In genomic region chr6:5084192-5084786, GRCh38 we compare ENCODE assay signal across 9 cellular contexts. TPM values are rescaled to one million over a fixed set of nuclear protein-coding genes. Genes with fewer than 3 reads are reported as not detected.
A peak's percentile ranks its signal among the peaks of the same experiment; 100 is the strongest.
DNase-seq lines count a peak whose midpoint lies in the region; ATAC-seq and TF ChIP-seq lines count a peak whose summit lies in the region.
"Had no signal": no experiment of that assay in that cellular context is flagged by ENCODE, and none has a peak within 500 bp of the region (broad histone marks: within the 10 kb centered on the region; RNA-seq: fewer than 3 reads in every experiment).

No MANE protein-coding gene starts in this region.

- H3K27ac ChIP-seq in naive thymus-derived CD4-positive, alpha-beta T cell (ENCODE audit: low read depth, low read length): no peak overlapping the region
- no peak overlapping the region for H3K27ac ChIP-seq in effector memory CD4-positive, alpha-beta T cell (ENCODE audit: insufficient read depth, low read length, poor library complexity, severe bottlenecking)

- ATAC-seq in naive thymus-derived CD4-positive, alpha-beta T cell: no peak

- H3K4me3 Mint-ChIP-seq in activated naive CD4-positive, alpha-beta T cell treated with anti-CD3 and anti-CD28 coated beads for 36 hours: peak overlapping the region; percentile 73
- H3K4me3 Mint-ChIP-seq in endothelial cell (ENCODE audit: unreplicated experiment): peak overlapping the region; percentile 79
- peak overlapping the region in 7 of 10 donors; percentile 5 to 88 (median 61) for H3K4me3 Mint-ChIP-seq in naive thymus-derived CD4-positive, alpha-beta T cell

- no peaks in the 10 kb centered on the region for H3K9me3 Mint-ChIP-seq in activated naive CD4-positive, alpha-beta T cell treated with anti-CD3 and anti-CD28 coated beads for 36 hours
- no peaks in the 10 kb centered on the region for H3K9me3 Mint-ChIP-seq in endothelial cell (ENCODE audit: unreplicated experiment)
- H3K9me3 Mint-ChIP-seq in naive thymus-derived CD4-positive, alpha-beta T cell: peaks cover 0 to 5% (median 0%) of the 10 kb centered on the region in 11 donors
- H3K9me3 Mint-ChIP-seq: activated naive CD4-positive, alpha-beta T cell treated with anti-CD3 and anti-CD28 coated beads, Interleukin-2, amount 50 U/mL, for 24 hours had no signal

- POLR2A ChIA-PET in naive thymus-derived CD4-positive, alpha-beta T cell (lab: Charles Lee): no interaction called here

- no peaks in the 10 kb centered on the region for H3K9me3 ChIP-seq in naive thymus-derived CD4-positive, alpha-beta T cell (ENCODE audit: control insufficient read depth in 2 of 3, low read length in 3 of 3)
- no peaks in the 10 kb centered on the region for H3K9me3 ChIP-seq in effector memory CD4-positive, alpha-beta T cell (ENCODE audit: control insufficient read depth, low read length)

- H3K27ac Mint-ChIP-seq in activated naive CD4-positive, alpha-beta T cell treated with anti-CD3 and anti-CD28 coated beads for 36 hours: no peak overlapping the region
- H3K27ac Mint-ChIP-seq in endothelial cell (ENCODE audit: unreplicated experiment): no peak overlapping the region
- H3K27ac Mint-ChIP-seq in naive thymus-derived CD4-positive, alpha-beta T cell: no peak overlapping the region
- H3K27ac Mint-ChIP-seq: activated naive CD4-positive, alpha-beta T cell treated with anti-CD3 and anti-CD28 coated beads, Interleukin-2, amount 50 U/mL, for 24 hours had no signal

- no peaks in the 10 kb centered on the region for H3K36me3 Mint-ChIP-seq in activated naive CD4-positive, alpha-beta T cell treated with anti-CD3 and anti-CD28 coated beads for 36 hours (ENCODE audit: low read depth)
- no peaks in the 10 kb centered on the region for H3K36me3 Mint-ChIP-seq in endothelial cell (ENCODE audit: low read depth, unreplicated experiment)
- H3K36me3 Mint-ChIP-seq in naive thymus-derived CD4-positive, alpha-beta T cell: no peaks in the 10 kb centered on the region
- H3K36me3 Mint-ChIP-seq: activated naive CD4-positive, alpha-beta T cell treated with anti-CD3 and anti-CD28 coated beads, Interleukin-2, amount 50 U/mL, for 24 hours had no signal

- DNase-seq in activated naive CD4-positive, alpha-beta T cell treated with anti-CD3 and anti-CD28 coated beads for 36 hours: no peak
- no peak for DNase-seq in activated naive CD4-positive, alpha-beta T cell treated with anti-CD3 and anti-CD28 coated beads, Interleukin-2, amount 50 U/mL, for 16 hours
- DNase-seq in LNCaP clone FGC (ENCODE audit: low read depth) (no peak), endothelial cell (ENCODE audit: low spot score) (peak; percentile 21), GDM1 (lab: John Stamatoyannopoulos, UW) (no peak), posterior vena cava (ENCODE audit: low spot score) (no peak)
- no peak for DNase-seq in naive thymus-derived CD4-positive, alpha-beta T cell
- no peak for DNase-seq in effector memory CD4-positive, alpha-beta T cell

- H3K4me3 ChIP-seq in LNCaP clone FGC (ENCODE audit: low read depth, low read length): peak overlapping the region; percentile 42
- no peak overlapping the region for H3K4me3 ChIP-seq in naive thymus-derived CD4-positive, alpha-beta T cell (ENCODE audit: low read length)
- H3K4me3 ChIP-seq in effector memory CD4-positive, alpha-beta T cell (ENCODE audit: insufficient read depth, low read depth, low read length, poor library complexity, severe bottlenecking): no peak overlapping the region

- intact Hi-C loops in activated naive CD4-positive, alpha-beta T cell treated with anti-CD3 and anti-CD28 coated beads for 36 hours (cut with micrococcal nuclease): no loop called here
- intact Hi-C loops in naive thymus-derived CD4-positive, alpha-beta T cell (cut with micrococcal nuclease): no loop called here
- intact Hi-C loops in posterior vena cava (cut with DNase I): no loop called here

- H3K4me1 Mint-ChIP-seq in activated naive CD4-positive, alpha-beta T cell treated with anti-CD3 and anti-CD28 coated beads for 36 hours (ENCODE audit: low read depth): peaks cover 2% of the 10 kb centered on the region
- peaks cover 7% of the 10 kb centered on the region for H3K4me1 Mint-ChIP-seq in endothelial cell (ENCODE audit: unreplicated experiment)
- H3K4me1 Mint-ChIP-seq in naive thymus-derived CD4-positive, alpha-beta T cell: peaks cover 0 to 7% (median 3%) of the 10 kb centered on the region in 7 donors

- peaks cover 45% of the 10 kb centered on the region for H3K27me3 Mint-ChIP-seq in activated naive CD4-positive, alpha-beta T cell treated with anti-CD3 and anti-CD28 coated beads for 36 hours (ENCODE audit: low read depth)
- H3K27me3 Mint-ChIP-seq in endothelial cell (ENCODE audit: unreplicated experiment): peaks cover 28% of the 10 kb centered on the region
- H3K27me3 Mint-ChIP-seq in naive thymus-derived CD4-positive, alpha-beta T cell: peaks cover 39 to 70% (median 45%) of the 10 kb centered on the region in 5 donors

- CTCF ChIA-PET in activated naive CD4-positive, alpha-beta T cell treated with anti-CD3 and anti-CD28 coated beads for 36 hours (lab: Charles Lee): no interaction called here
- CTCF ChIA-PET in naive thymus-derived CD4-positive, alpha-beta T cell (lab: Charles Lee): no interaction called here

- TF ChIP-seq CTCF in LNCaP clone FGC (IDR thresholded peaks at IDR 0.05; ENCODE audit: control insufficient read depth, extremely low read depth, insufficient read depth): no peak
- no peak for TF ChIP-seq CTCF in endothelial cell (IDR thresholded peaks at IDR 0.05; ENCODE audit: unreplicated experiment)

- no peaks in the 10 kb centered on the region for H3K4me1 ChIP-seq in naive thymus-derived CD4-positive, alpha-beta T cell (ENCODE audit: control insufficient read depth in 2 of 2, insufficient read depth in 2 of 2, low read length in 2 of 2)
- no peaks in the 10 kb centered on the region for H3K4me1 ChIP-seq in effector memory CD4-positive, alpha-beta T cell (ENCODE audit: control insufficient read depth, insufficient read depth, low read length, poor library complexity, severe bottlenecking)

- no peaks in the 10 kb centered on the region for H3K27me3 ChIP-seq in naive thymus-derived CD4-positive, alpha-beta T cell (ENCODE audit: control insufficient read depth in 2 of 2, insufficient read depth in 2 of 2, low read length in 2 of 2)
- peaks cover 11% of the 10 kb centered on the region for H3K27me3 ChIP-seq in effector memory CD4-positive, alpha-beta T cell (replicated peaks; ENCODE audit: control insufficient read depth, insufficient read depth, low read length, poor library complexity, severe bottlenecking)

- H3K36me3 ChIP-seq in naive thymus-derived CD4-positive, alpha-beta T cell (ENCODE audit: control insufficient read depth in 2 of 3, insufficient read depth in 3 of 3, low read length in 3 of 3): no peaks in the 10 kb centered on the region
- H3K36me3 ChIP-seq in effector memory CD4-positive, alpha-beta T cell (ENCODE audit: control insufficient read depth, insufficient read depth, low read length): no peaks in the 10 kb centered on the region

RNA-seq across cellular contexts. Expression of gene PPP1R3G, which starts 0.9 kb away (rescaled TPM):
- total RNA-seq in activated naive CD4-positive, alpha-beta T cell treated with anti-CD3 and anti-CD28 coated beads for 36 hours: not detected
- 0.05 TPM for total RNA-seq in endothelial cell (ENCODE audit: unreplicated experiment)
- total RNA-seq in naive thymus-derived CD4-positive, alpha-beta T cell: under 1 TPM in 3 of 5 experiments, not detected in 2; 0.07 to 0.24 (median 0.08) TPM
- polyA plus RNA-seq in naive thymus-derived CD4-positive, alpha-beta T cell: not detected
- total RNA-seq in posterior vena cava: 1 to 10 TPM; 2.8 to 4.2 TPM
